In genomic region chr5:42483472-42484154, GRCh38 we compare ENCODE assay signal across 13 cellular contexts.
DNase-seq lines count a peak whose midpoint lies in the region; ATAC-seq and TF ChIP-seq lines count a peak whose summit lies in the region.
"Had no signal": no experiment of that assay in that cellular context is flagged by ENCODE, and none has a peak within 500 bp of the region (broad histone marks: within the 10 kb centered on the region; RNA-seq: fewer than 3 reads in every experiment).

No MANE protein-coding gene starts in this region.

- peaks cover 13% of the 10 kb centered on the region for H3K27me3 Mint-ChIP-seq in activated naive CD8-positive, alpha-beta T cell treated with anti-CD3 and anti-CD28 coated beads for 36 hours
- H3K27me3 Mint-ChIP-seq: stimulated activated naive CD8-positive, alpha-beta T cell treated with anti-CD3 and anti-CD28 coated beads, Interleukin-15, Interleukin-2, amounts not matched to agents 100 ng/mL and 50 ng/mL, for 24 hours had no signal

- intact Hi-C loops in right lobe of liver (cut with DNase I) = no loop called here

- no peak overlapping the region for H3K4me3 Mint-ChIP-seq in activated naive CD8-positive, alpha-beta T cell treated with anti-CD3 and anti-CD28 coated beads for 36 hours
- H3K4me3 Mint-ChIP-seq: central memory CD8-positive, alpha-beta T cell; stimulated activated naive CD8-positive, alpha-beta T cell treated with anti-CD3 and anti-CD28 coated beads, Interleukin-15, Interleukin-2, amounts not matched to agents 100 ng/mL and 50 ng/mL, for 24 hours had no signal

- no peak overlapping the region for H3K27ac ChIP-seq in right lobe of liver
- H3K27ac ChIP-seq: neutrophil had no signal

- no peak for DNase-seq in right lobe of liver
- DNase-seq in activated naive CD8-positive, alpha-beta T cell treated with anti-CD3 and anti-CD28 coated beads for 36 hours = no peak
- DNase-seq in glomerular visceral epithelial cell (ENCODE audit: extremely low spot score) = no peak
- DNase-seq in HK-2 (ENCODE audit: unreplicated experiment) = no peak
- DNase-seq: activated CD4-positive, alpha-beta T cell treated with anti-CD3 and anti-CD28 coated beads for 1 hour; SHP77 treated with DMSO at 0.1 percent for 48 hours had no signal

- no peaks in the 10 kb centered on the region for H3K27me3 ChIP-seq in right lobe of liver
- H3K27me3 ChIP-seq: neutrophil had no signal

- H3K4me1 ChIP-seq in right lobe of liver = peaks cover 0 to 16% (median 3%) of the 10 kb centered on the region in 4 donors

- no peak overlapping the region for H3K4me3 ChIP-seq in right lobe of liver

- no peak overlapping the region for H3K27ac Mint-ChIP-seq in activated naive CD8-positive, alpha-beta T cell treated with anti-CD3 and anti-CD28 coated beads for 36 hours
- H3K27ac Mint-ChIP-seq: stimulated activated naive CD8-positive, alpha-beta T cell treated with anti-CD3 and anti-CD28 coated beads, Interleukin-15, Interleukin-2, amounts not matched to agents 100 ng/mL and 50 ng/mL, for 24 hours had no signal

- H3K9me3 ChIP-seq in right lobe of liver = no peaks in the 10 kb centered on the region
- H3K9me3 ChIP-seq: neutrophil had no signal

- H3K9me3 Mint-ChIP-seq in activated naive CD8-positive, alpha-beta T cell treated with anti-CD3 and anti-CD28 coated beads for 36 hours = peaks cover 2% of the 10 kb centered on the region
- H3K9me3 Mint-ChIP-seq: stimulated activated naive CD8-positive, alpha-beta T cell treated with anti-CD3 and anti-CD28 coated beads, Interleukin-15, Interleukin-2, amounts not matched to agents 100 ng/mL and 50 ng/mL, for 24 hours had no signal

- TF ChIP-seq CTCF in right lobe of liver (IDR thresholded peaks at IDR 0.05) = no peak

- no peaks in the 10 kb centered on the region for H3K36me3 Mint-ChIP-seq in activated naive CD8-positive, alpha-beta T cell treated with anti-CD3 and anti-CD28 coated beads for 36 hours

- no peaks in the 10 kb centered on the region for H3K4me1 Mint-ChIP-seq in activated naive CD8-positive, alpha-beta T cell treated with anti-CD3 and anti-CD28 coated beads for 36 hours
- H3K4me1 Mint-ChIP-seq: central memory CD8-positive, alpha-beta T cell had no signal

- 57% methylated on average over 5 of the region's 5 CpGs for WGBS in right lobe of liver (ENCODE audit: insufficient coverage, low coverage, low lambda C conversion rate, missing lambda C conversion rate)

- H3K36me3 ChIP-seq in right lobe of liver = no peaks in the 10 kb centered on the region
- H3K36me3 ChIP-seq: neutrophil had no signal

- TF ChIP-seq POLR2A in right lobe of liver (IDR thresholded peaks at IDR 0.05) = no peak

- peak; percentile 89 for ATAC-seq in GM18873 (IDR thresholded peaks at IDR 0.05; ENCODE audit: low FRiP score, unreplicated experiment)
- ATAC-seq in GM21529 (IDR thresholded peaks at IDR 0.05; ENCODE audit: unreplicated experiment) = peak; percentile 66
- peak; percentile 97 for ATAC-seq in HG03342 (IDR thresholded peaks at IDR 0.05; ENCODE audit: unreplicated experiment)
- peak; percentile 77 to 92 (median 87) for ATAC-seq in right lobe of liver
- no peak for ATAC-seq in HG03280 (IDR thresholded peaks at IDR 0.05; ENCODE audit: unreplicated experiment)
